22 cellular contexts compared by ENCODE assay signal in genomic region chr20:50099121-50099520, GRCh38. TPM values are rescaled to one million over a fixed set of nuclear protein-coding genes. Genes with fewer than 3 reads are reported as not detected.
DNase-seq lines count a peak whose midpoint lies in the region; ATAC-seq and TF ChIP-seq lines count a peak whose summit lies in the region.
"Had no signal": no experiment of that assay in that cellular context is flagged by ENCODE, and none has a peak within 500 bp of the region (broad histone marks: within the 10 kb centered on the region; RNA-seq: fewer than 3 reads in every experiment).

No MANE protein-coding gene starts in this region.

- H3K4me1 ChIP-seq in heart right ventricle (peaks cover 2 to 81% (median 56%) of the 10 kb centered on the region in 9 donors), right atrium auricular region (peaks cover 0 to 59% of the 10 kb centered on the region in 2 donors), endodermal cell (ENCODE audit: control insufficient read depth, insufficient read depth, low read length) (peaks cover 7% of the 10 kb centered on the region), upper lobe of left lung (peaks cover 27 to 68% (median 35%) of the 10 kb centered on the region in 4 donors)
- H3K4me1 ChIP-seq: colonic mucosa, testis had no signal

- TF ChIP-seq CTCF in heart right ventricle (IDR thresholded peaks at IDR 0.05): no peak
- TF ChIP-seq CTCF in right atrium auricular region (IDR thresholded peaks at IDR 0.05): no peak
- TF ChIP-seq CTCF in endodermal cell (conservative IDR thresholded peaks at IDR 0.05): no peak
- TF ChIP-seq CTCF in upper lobe of left lung (IDR thresholded peaks at IDR 0.05): no peak

- intact Hi-C loops in heart right ventricle (cut with DNase I): no loop called here

- H3K4me3 ChIP-seq in heart right ventricle (no peak overlapping the region), right atrium auricular region (no peak overlapping the region), endodermal cell (ENCODE audit: low read length) (peak overlapping the region; percentile 8), upper lobe of left lung (no peak overlapping the region)
- H3K4me3 ChIP-seq: colonic mucosa, prostate gland, testis had no signal

- H3K27me3 Mint-ChIP-seq in endodermal cell (ENCODE audit: insufficient read depth) (no peaks in the 10 kb centered on the region), naive B cell (no peaks in the 10 kb centered on the region)
- no peaks in the 10 kb centered on the region for H3K27me3 Mint-ChIP-seq in stimulated activated memory B cell treated with anti-CD40 and anti-IgM and Interleukin-4, amounts not matched to agents 10 μg/mL and 1 μg/mL and 100 μg/mL, for 72 hours
- H3K27me3 Mint-ChIP-seq: activated CD4-positive, alpha-beta memory T cell treated with anti-CD3 and anti-CD28 coated beads for 36 hours; activated naive CD8-positive, alpha-beta T cell treated with anti-CD3 and anti-CD28 coated beads, Interleukin-2, amount 10 ng/mL, durations not matched to agents 7 days and 5 days had no signal

- H3K4me1 Mint-ChIP-seq in endodermal cell (peaks cover 29% of the 10 kb centered on the region), naive B cell (peaks cover 36 to 44% (median 42%) of the 10 kb centered on the region in 3 donors)
- H3K4me1 Mint-ChIP-seq in stimulated activated memory B cell treated with anti-CD40 and anti-IgM and Interleukin-4, amounts not matched to agents 10 μg/mL and 1 μg/mL and 100 μg/mL, for 72 hours: peaks cover 55% of the 10 kb centered on the region

- ATAC-seq in heart right ventricle (no peak), naive B cell (ENCODE audit: low read depth in 2 of 2) (no peak), upper lobe of left lung (ENCODE audit: low FRiP score in 2 of 2) (no peak)
- no peak for ATAC-seq in stimulated activated memory B cell treated with anti-CD40 and anti-IgM and Interleukin-4, amounts not matched to agents 10 μg/mL and 1 μg/mL and 100 μg/mL, for 72 hours
- ATAC-seq: foreskin keratinocyte, PC-3 had no signal

- no peak for TF ChIP-seq EP300 in upper lobe of left lung (IDR thresholded peaks at IDR 0.05)

- H3K9me3 ChIP-seq in heart right ventricle: no peaks in the 10 kb centered on the region
- H3K9me3 ChIP-seq in right atrium auricular region: no peaks in the 10 kb centered on the region
- H3K9me3 ChIP-seq in endodermal cell (ENCODE audit: control insufficient read depth, low read length): no peaks in the 10 kb centered on the region
- no peaks in the 10 kb centered on the region for H3K9me3 ChIP-seq in upper lobe of left lung
- H3K9me3 ChIP-seq: colonic mucosa, prostate gland, testis had no signal

- H3K9me3 Mint-ChIP-seq in endodermal cell (no peaks in the 10 kb centered on the region), naive B cell (no peaks in the 10 kb centered on the region)
- peaks cover 2% of the 10 kb centered on the region for H3K9me3 Mint-ChIP-seq in stimulated activated memory B cell treated with anti-CD40 and anti-IgM and Interleukin-4, amounts not matched to agents 10 μg/mL and 1 μg/mL and 100 μg/mL, for 72 hours
- H3K9me3 Mint-ChIP-seq: activated CD4-positive, alpha-beta memory T cell treated with anti-CD3 and anti-CD28 coated beads for 36 hours; activated naive CD8-positive, alpha-beta T cell treated with anti-CD3 and anti-CD28 coated beads, Interleukin-2, amount 10 ng/mL, durations not matched to agents 7 days and 5 days; CD14-positive monocyte; neural crest cell had no signal

- no peak overlapping the region for H3K27ac Mint-ChIP-seq in endodermal cell
- H3K27ac Mint-ChIP-seq in naive B cell: peak overlapping the region in 4 of 6 donors; percentile 22 to 84 (median 47)
- H3K27ac Mint-ChIP-seq in stimulated activated memory B cell treated with anti-CD40 and anti-IgM and Interleukin-4, amounts not matched to agents 10 μg/mL and 1 μg/mL and 100 μg/mL, for 72 hours: no peak overlapping the region
- H3K27ac Mint-ChIP-seq: activated naive CD8-positive, alpha-beta T cell treated with anti-CD3 and anti-CD28 coated beads, Interleukin-2, amount 10 ng/mL, durations not matched to agents 7 days and 5 days had no signal

- DNase-seq in heart right ventricle (no peak), right atrium auricular region (ENCODE audit: low spot score) (no peak), endodermal cell (no peak), naive B cell (no peak), upper lobe of left lung (no peak), NCI-H2171 treated with DMSO at 0.1 percent for 48 hours (lab: John Stamatoyannopoulos, UW) (no peak), glomerular visceral epithelial cell (ENCODE audit: extremely low spot score) (no peak)
- DNase-seq: activated CD4-positive, alpha-beta memory T cell treated with anti-CD3 and anti-CD28 coated beads for 36 hours; activated naive CD8-positive, alpha-beta T cell treated with anti-CD3 and anti-CD28 coated beads, Interleukin-2, amount 10 ng/mL, durations not matched to agents 7 days and 5 days; colonic mucosa; DMS53; foreskin keratinocyte; NCI-H1436; NCI-H748 treated with DMSO at 0.1 percent for 48 hours; PC-3; SIG-M5; testis had no signal

- H3K27me3 ChIP-seq in heart right ventricle (no peaks in the 10 kb centered on the region), right atrium auricular region (no peaks in the 10 kb centered on the region), endodermal cell (ENCODE audit: control insufficient read depth, insufficient read depth, low read length, poor library complexity, severe bottlenecking) (no peaks in the 10 kb centered on the region), upper lobe of left lung (no peaks in the 10 kb centered on the region)
- H3K27me3 ChIP-seq: colonic mucosa, foreskin keratinocyte, testis had no signal

- H3K4me3 Mint-ChIP-seq in endodermal cell (no peak overlapping the region), naive B cell (no peak overlapping the region)
- no peak overlapping the region for H3K4me3 Mint-ChIP-seq in stimulated activated memory B cell treated with anti-CD40 and anti-IgM and Interleukin-4, amounts not matched to agents 10 μg/mL and 1 μg/mL and 100 μg/mL, for 72 hours
- H3K4me3 Mint-ChIP-seq: activated CD4-positive, alpha-beta memory T cell treated with anti-CD3 and anti-CD28 coated beads for 36 hours; activated naive CD8-positive, alpha-beta T cell treated with anti-CD3 and anti-CD28 coated beads, Interleukin-2, amount 10 ng/mL, durations not matched to agents 7 days and 5 days; CD14-positive monocyte; neural crest cell had no signal

- WGBS in heart right ventricle, 2 donors: 42 to 47% methylated on average over 1 of the region's 1 CpG
- 100% methylated on average over 1 of the region's 1 CpG for WGBS in endodermal cell (ENCODE audit: insufficient coverage in 1 of 2, insufficient read length in 1 of 2), 2 experiments
- 58 to 75% methylated on average over 1 of the region's 1 CpG for whole genome bisulfite sequencing in upper lobe of left lung, 2 donors

- H3K36me3 Mint-ChIP-seq in endodermal cell (ENCODE audit: low read depth): peaks cover 32% of the 10 kb centered on the region
- peaks cover 10% of the 10 kb centered on the region in 2 donors for H3K36me3 Mint-ChIP-seq in naive B cell
- peaks cover 35% of the 10 kb centered on the region for H3K36me3 Mint-ChIP-seq in stimulated activated memory B cell treated with anti-CD40 and anti-IgM and Interleukin-4, amounts not matched to agents 10 μg/mL and 1 μg/mL and 100 μg/mL, for 72 hours

- TF ChIP-seq POLR2A in upper lobe of left lung (IDR thresholded peaks at IDR 0.05): no peak

- H3K36me3 ChIP-seq in heart right ventricle (peaks cover 0 to 43% (median 13%) of the 10 kb centered on the region in 9 donors), right atrium auricular region (peaks cover 24% of the 10 kb centered on the region), endodermal cell (ENCODE audit: control insufficient read depth, insufficient read depth, low read length) (peaks cover 29% of the 10 kb centered on the region), upper lobe of left lung (peaks cover 7 to 28% (median 18%) of the 10 kb centered on the region in 4 donors)
- H3K36me3 ChIP-seq: prostate gland had no signal

- no peak overlapping the region for H3K9ac ChIP-seq in endodermal cell (ENCODE audit: extremely low read depth, low read length, poor library complexity, severe bottlenecking)

- peak overlapping the region in 8 of 10 donors; percentile 42 to 77 (median 60) for H3K27ac ChIP-seq in heart right ventricle
- H3K27ac ChIP-seq in right atrium auricular region: peak overlapping the region in 1 of 2 donors; percentile 56
- H3K27ac ChIP-seq in endodermal cell (ENCODE audit: low read depth, low read length): no peak overlapping the region
- peak overlapping the region in 3 of 4 donors; percentile 9 to 44 (median 19) for H3K27ac ChIP-seq in upper lobe of left lung
- H3K27ac ChIP-seq: colonic mucosa, foreskin keratinocyte, prostate gland, testis, VCaP had no signal

RNA-seq across cellular contexts. Expression of gene UBE2V1, which starts 13.8 kb away (rescaled TPM):
- total RNA-seq in heart right ventricle (100 to 1,000 TPM in 2 of 10 donors, 10 to 100 TPM in 8; 72.6 to 113 (median 90.2) TPM), right atrium auricular region (10 to 100 TPM; 61.2 to 70.2 TPM), endodermal cell (100 to 1,000 TPM; 165 to 168 TPM), upper lobe of left lung (100 to 1,000 TPM in 1 of 6 donors, 10 to 100 TPM in 5; 50.3 to 116 (median 69.9) TPM)
- polyA plus RNA-seq in heart right ventricle (10 to 100 TPM; 61.9 to 80.0 TPM), naive B cell (ENCODE audit: low read depth in 6 of 6) (100 to 1,000 TPM in 5 of 6 donors, 10 to 100 TPM in 1; 99.3 to 153 (median 113) TPM)
- 148 TPM for polyA plus RNA-seq in endodermal cell (2013, experiment 1 of 2)
- 147 TPM for polyA plus RNA-seq in endodermal cell (2013, experiment 2 of 2)

RNA-seq across cellular contexts. Expression of gene PEDS1, which starts 54.4 kb away (rescaled TPM):
- total RNA-seq in heart right ventricle (10 to 100 TPM; 12.2 to 36.2 (median 19.4) TPM), right atrium auricular region (10 to 100 TPM; 26.1 to 30.7 TPM), endodermal cell (10 to 100 TPM; 28.0 to 30.9 TPM), upper lobe of left lung (10 to 100 TPM; 30.4 to 59.3 (median 34.2) TPM)
- polyA plus RNA-seq in heart right ventricle (10 to 100 TPM; 31.1 to 40.2 TPM), naive B cell (ENCODE audit: low read depth in 6 of 6) (10 to 100 TPM; 14.1 to 22.6 (median 16.9) TPM)
- polyA plus RNA-seq in endodermal cell (2013, experiment 1 of 2): 27.7 TPM
- polyA plus RNA-seq in endodermal cell (2013, experiment 2 of 2): 22.7 TPM

Comparison
In these comparisons a context has a peak if more than half of its experiments do, and no peak if none do; other contexts are left out.
1. H3K27ac Mint-ChIP-seq: peak in naive B cell (4 of 6); none in endodermal cell (single experiment) and stimulated activated memory B cell treated with anti-CD40 and anti-IgM and Interleukin-4, amounts not matched to agents 10 μg/mL and 1 μg/mL and 100 μg/mL, for 72 hours (single experiment).